ENCODE assay signal across 24 cellular contexts in the genomic region with DNA sequence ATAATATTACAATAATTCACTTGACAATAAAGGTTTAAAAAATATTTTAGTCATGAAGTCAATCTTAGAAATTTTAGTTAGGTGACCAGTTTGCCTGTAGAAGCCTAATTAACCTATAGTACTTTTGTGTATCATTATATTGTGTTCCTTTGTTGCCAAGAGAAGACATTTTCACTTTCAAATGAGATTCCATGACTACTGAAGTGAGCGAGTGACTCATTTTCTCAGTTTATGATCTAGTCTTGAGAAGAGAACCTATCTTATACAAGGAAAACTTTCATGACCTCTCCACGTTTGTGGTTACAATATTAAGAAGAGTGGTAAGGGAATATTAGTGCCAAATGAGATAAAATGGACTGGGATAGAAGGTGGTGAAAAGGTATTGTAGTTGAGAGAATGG.
"Had no signal": no experiment of that assay in that cellular context is flagged by ENCODE, and none has a peak within 500 bp of the region (broad histone marks: within the 10 kb centered on the region; RNA-seq: fewer than 3 reads in every experiment).

No MANE protein-coding gene starts in this region.

- H3K4me3 ChIP-seq: colonic mucosa, heart left ventricle, left ventricle myocardium inferior, lower lobe of right lung, prostate gland, testis, tibial nerve, upper lobe of right lung, vagina had no signal

- H3K27me3 ChIP-seq: colonic mucosa, heart left ventricle, testis, tibial nerve, upper lobe of right lung, vagina had no signal

- ATAC-seq: heart left ventricle; left cardiac atrium; lower lobe of right lung; sciatic nerve; stimulated activated naive B cell treated with anti-CD40 and anti-IgM and Interleukin-4, amounts not matched to agents 10 μg/mL and 1 μg/mL and 100 μg/mL, for 72 hours; stimulated activated naive CD8-positive, alpha-beta T cell treated with anti-CD3 and anti-CD28 coated beads, Interleukin-15, amount 100 ng/mL, for 72 hours; upper lobe of right lung had no signal

- H3K4me1 ChIP-seq: colonic mucosa, heart left ventricle, left ventricle myocardium inferior, lower lobe of right lung, parathyroid adenoma, prostate gland, testis, tibial nerve, upper lobe of right lung, vagina had no signal

- H3K9me3 ChIP-seq: colonic mucosa, left ventricle myocardium inferior, lower lobe of right lung, prostate gland, testis, tibial nerve, upper lobe of right lung, vagina had no signal

- H3K79me2 ChIP-seq: parathyroid adenoma had no signal

- H3K27ac ChIP-seq: colonic mucosa, heart left ventricle, left ventricle myocardium inferior, lower lobe of right lung, parathyroid adenoma, prostate gland, testis, tibial nerve, upper lobe of right lung, vagina had no signal

- DNase-seq: colonic mucosa; dermis blood vessel endothelial cell; foreskin melanocyte; heart left ventricle; hippocampal formation; left cardiac atrium; left ventricle myocardium inferior; lower lobe of right lung; mesenchymal stem cell; midbrain; naive B cell; occipital lobe; retina; stimulated activated CD4-positive, alpha-beta T cell treated with anti-CD3 and anti-CD28 coated beads, Interleukin-2, amount 100 ng/mL, for 24 hours; stimulated activated CD4-positive, alpha-beta T cell treated with anti-CD3 and anti-CD28 coated beads, Interleukin-4, amount 100 ng/mL, for 4 hours; stimulated activated naive B cell treated with anti-CD40 and anti-IgM and Interleukin-4, amounts not matched to agents 10 μg/mL and 1 μg/mL and 100 μg/mL, for 72 hours; stimulated activated naive CD8-positive, alpha-beta T cell treated with anti-CD3 and anti-CD28 coated beads, Interleukin-15, amount 100 ng/mL, for 72 hours; testis; upper lobe of right lung had no signal

- H2AFZ ChIP-seq: parathyroid adenoma had no signal

- H3K9ac ChIP-seq: parathyroid adenoma had no signal

- H3K36me3 ChIP-seq: colonic mucosa, heart left ventricle, left ventricle myocardium inferior, lower lobe of right lung, prostate gland, tibial nerve, upper lobe of right lung, vagina had no signal
